8 cellular contexts compared by ENCODE assay signal in the genomic region with DNA sequence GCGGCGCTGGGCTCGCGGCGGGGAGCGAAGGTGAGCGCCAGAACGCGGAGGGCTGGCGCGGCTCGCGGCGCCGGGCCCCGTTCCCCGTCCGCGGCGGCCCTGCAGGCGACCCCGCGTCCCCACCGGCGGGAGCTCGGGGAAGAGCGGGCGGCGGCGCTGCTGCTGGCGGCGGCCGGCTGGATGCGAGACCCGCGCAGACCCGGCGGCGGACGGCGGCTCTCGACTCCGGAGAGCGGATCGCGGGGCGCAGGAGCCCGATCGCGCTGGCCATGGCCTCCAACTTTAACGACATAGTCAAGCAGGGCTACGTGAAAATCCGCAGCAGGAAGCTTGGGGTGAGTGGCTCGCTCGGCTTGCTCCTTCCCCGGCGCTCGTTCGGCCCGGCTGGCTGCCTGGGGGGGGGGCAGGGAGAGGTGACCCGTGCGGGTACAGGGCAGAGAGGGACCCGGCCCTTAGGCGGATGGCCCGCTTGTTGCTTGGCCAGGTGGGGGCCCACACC. TPM values are rescaled to one million over a fixed set of nuclear protein-coding genes. Genes with fewer than 3 reads are reported as not detected.
DNase-seq lines count a peak whose midpoint lies in the region; ATAC-seq and TF ChIP-seq lines count a peak whose summit lies in the region.

No MANE protein-coding gene starts in this region.

- no peaks in the 10 kb centered on the region for H3K4me1 ChIP-seq in NT2/D1 (ENCODE audit: insufficient read depth, insufficient read length)
- H3K4me1 ChIP-seq in fibroblast of lung (ENCODE audit: control insufficient read depth, extremely low read depth, insufficient read depth, low read length): peaks cover 3% of the 10 kb centered on the region

- no peaks in the 10 kb centered on the region for H3K79me2 ChIP-seq in fibroblast of lung (ENCODE audit: control insufficient read depth, insufficient read depth, low read length)

- H3K9me3 ChIP-seq in NT2/D1 (ENCODE audit: insufficient read depth, low read length) (no peaks in the 10 kb centered on the region), fibroblast of lung (ENCODE audit: control insufficient read depth, insufficient read depth, low read depth, low read length) (no peaks in the 10 kb centered on the region)

- H3K4me2 ChIP-seq in fibroblast of lung (ENCODE audit: extremely low read depth, insufficient read depth, low read length): peak overlapping the region; percentile 94

- H3K9ac ChIP-seq in NT2/D1 (ENCODE audit: insufficient read length, low read depth) (peak overlapping the region; percentile 82), fibroblast of lung (ENCODE audit: insufficient read depth, low read length) (peak overlapping the region; percentile 55)

- ATAC-seq in HG03378 (IDR thresholded peaks at IDR 0.05; ENCODE audit: unreplicated experiment): no peak
- no peak for ATAC-seq in HG03457 (IDR thresholded peaks at IDR 0.05; ENCODE audit: unreplicated experiment)
- no peak for ATAC-seq in GM21737 (IDR thresholded peaks at IDR 0.05; ENCODE audit: unreplicated experiment)
- no peak for ATAC-seq in HG03175 (IDR thresholded peaks at IDR 0.05; ENCODE audit: unreplicated experiment)

- H3K27me3 ChIP-seq in NT2/D1 (ENCODE audit: insufficient read depth, insufficient read length) (peaks cover 24% of the 10 kb centered on the region), fibroblast of lung (ENCODE audit: control insufficient read depth, insufficient read depth, low read length) (no peaks in the 10 kb centered on the region)

- no peaks in the 10 kb centered on the region for H4K20me1 ChIP-seq in fibroblast of lung (ENCODE audit: control insufficient read depth, extremely low read depth, insufficient read depth, low read length)

- H3K36me3 ChIP-seq in NT2/D1 (ENCODE audit: insufficient read depth, insufficient read length, low read length) (no peaks in the 10 kb centered on the region), fibroblast of lung (ENCODE audit: control insufficient read depth, insufficient read depth, low read length) (no peaks in the 10 kb centered on the region)

- no peak for TF ChIP-seq CTCF in fibroblast of lung (conservative IDR thresholded peaks at IDR 0.05 in 1 of 2, IDR thresholded peaks at IDR 0.05 in 1 of 2; ENCODE audit: low read depth in 1 of 2, low read length in 2 of 2)

- peak overlapping the region; percentile 94 for H2AFZ ChIP-seq in fibroblast of lung (ENCODE audit: low read length)

- peak overlapping the region; percentile 68 for H3K4me3 ChIP-seq in NT2/D1 (ENCODE audit: insufficient read length, low read depth)
- H3K4me3 ChIP-seq in fibroblast of lung (replicated peaks in 1 of 4; ENCODE audit: control extremely low read depth in 1 of 4, insufficient read depth in 1 of 4, low read depth in 3 of 4, low read length in 4 of 4): peak overlapping the region; percentile 70 to 81 (median 72)

- DNase-seq in GM03348 (ENCODE audit: low spot score): peak; percentile 69
- DNase-seq in NT2/D1 (ENCODE audit: low read depth, low spot score): no peak
- DNase-seq in fibroblast of lung (ENCODE audit: low read depth in 2 of 2): peak; percentile 44 to 51
- DNase-seq in occipital lobe (lab: John Stamatoyannopoulos, UW): peak; percentile 21

- H3K27ac ChIP-seq in fibroblast of lung (ENCODE audit: insufficient read depth, low read length): peak overlapping the region; percentile 27

RNA-seq across cellular contexts. Expression of a gene that starts 0.3 kb away (rescaled TPM):
- total RNA-seq in fibroblast of lung: 4.0 and 6.7 TPM in 2 replicates
- polyA plus RNA-seq in fibroblast of lung: 5.4 and 7.8 TPM in 2 replicates
- 1.8 and 3.2 TPM in 2 replicates for polyA plus RNA-seq in fibroblast of lung (2012)
- 5.5 and 14.0 TPM in 2 replicates for polyA minus RNA-seq in fibroblast of lung (ENCODE audit: low replicate concordance)
- total RNA-seq in occipital lobe: 91.4 TPM

Comparison
In these comparisons a context has a peak if more than half of its experiments do, and no peak if none do; other contexts are left out.
1. RNA of a gene that starts 0.3 kb away (total RNA-seq): 91.4 TPM in occipital lobe (single experiment); 4.0 to 6.7 TPM in fibroblast of lung; every median in the first group is over 10 times any median in the second.